In genomic region chr3:22276351-22276750, GRCh38 we compare ENCODE assay signal across 4 cellular contexts.
TF ChIP-seq lines count a peak whose summit lies in the region.

No MANE protein-coding gene starts in this region.

TF ChIP-seq in HepG2, 621 proteins besides CTCF, POLR2A, EP300 and RAD21:
- peak; percentile 88 to 94 for TF ChIP-seq MAFK (conservative IDR thresholded peaks at IDR 0.05 in 1 of 2, IDR thresholded peaks at IDR 0.05 in 1 of 2; ENCODE audit: low read length in 2 of 2)
- TF ChIP-seq MAFF (IDR thresholded peaks at IDR 0.05; ENCODE audit: low read depth, low read length), result peak; percentile 94
- TF ChIP-seq MEIS2 (CRISPR knock-in tag; IDR thresholded peaks at IDR 0.05), result no peak
- TF ChIP-seq ZEB1 (IDR thresholded peaks at IDR 0.05; ENCODE audit: insufficient replicate concordance, low read depth), result no peak

TF ChIP-seq in A549, 52 proteins besides CTCF, POLR2A, EP300 and RAD21:
- TF ChIP-seq MAFK (IDR thresholded peaks at IDR 0.05; ENCODE audit: partially characterized antibody), result peak; percentile 85
- TF ChIP-seq JUN (IDR thresholded peaks at IDR 0.05), result no peak
TF ChIP-seq in A549: peak in this region for 1.

TF ChIP-seq in IMR-90, 13 proteins besides CTCF, POLR2A, EP300 and RAD21:
- no peak for TF ChIP-seq RFX5 (IDR thresholded peaks at IDR 0.05; ENCODE audit: low read depth, low read length)
- no peak for TF ChIP-seq NFE2L2 (IDR thresholded peaks at IDR 0.05; ENCODE audit: low read depth, low read length)
- peak; percentile 83 for TF ChIP-seq MAFK (IDR thresholded peaks at IDR 0.05; ENCODE audit: low read depth, low read length)
- no peak for TF ChIP-seq RCOR1 (IDR thresholded peaks at IDR 0.05; ENCODE audit: insufficient replicate concordance, low read length)

TF ChIP-seq in K562, 482 proteins besides CTCF, POLR2A, EP300 and RAD21:
- no peak for TF ChIP-seq JUNB (CRISPR knock-in tag; conservative IDR thresholded peaks at IDR 0.05)
- TF ChIP-seq DMBX1 (CRISPR knock-in tag; IDR thresholded peaks at IDR 0.05; ENCODE audit: borderline replicate concordance), result no peak
- peak; percentile 70 for TF ChIP-seq MAFF (IDR thresholded peaks at IDR 0.05; ENCODE audit: low read length)
- no peak for TF ChIP-seq U2AF2 (optimal IDR thresholded peaks at IDR 0.05; ENCODE audit: low read depth, low read length)
- TF ChIP-seq MAFG (tag; conservative IDR thresholded peaks at IDR 0.05), result peak; percentile 51
- no peak for TF ChIP-seq ARHGAP35 (IDR thresholded peaks at IDR 0.05; ENCODE audit: partially characterized antibody)
- TF ChIP-seq ZNF239 (CRISPR knock-in tag; IDR thresholded peaks at IDR 0.05), result no peak
- no peak for TF ChIP-seq RBM14 (IDR thresholded peaks at IDR 0.05; ENCODE audit: borderline replicate concordance, insufficient read depth, low read depth, low read length)
- TF ChIP-seq ZZZ3 (IDR thresholded peaks at IDR 0.05), result no peak
- TF ChIP-seq RBM39 (optimal IDR thresholded peaks at IDR 0.05; ENCODE audit: low read depth, low read length), result no peak
- TF ChIP-seq ZSCAN29 (IDR thresholded peaks at IDR 0.05), result no peak
- TF ChIP-seq RFX7 (CRISPR knock-in tag; IDR thresholded peaks at IDR 0.05), result no peak
- TF ChIP-seq ZBTB26 (CRISPR knock-in tag; IDR thresholded peaks at IDR 0.05), result no peak
- no peak for TF ChIP-seq ELK3 (CRISPR knock-in tag; IDR thresholded peaks at IDR 0.05)
- no peak for TF ChIP-seq ATF6 (CRISPR knock-in tag; IDR thresholded peaks at IDR 0.05)
- no peak for TF ChIP-seq PREB (CRISPR knock-in tag; IDR thresholded peaks at IDR 0.05)
- TF ChIP-seq ZNF174 (CRISPR knock-in tag; IDR thresholded peaks at IDR 0.05), result no peak
- TF ChIP-seq ZNF316 (IDR thresholded peaks at IDR 0.05), result peak; percentile 52
- no peak for TF ChIP-seq FIP1L1 (IDR thresholded peaks at IDR 0.05; ENCODE audit: low read depth, low read length, poor library complexity, severe bottlenecking)
- no peak for TF ChIP-seq EWSR1 (IDR thresholded peaks at IDR 0.05; ENCODE audit: borderline replicate concordance, low read depth, partially characterized antibody)
- no peak for TF ChIP-seq NFRKB (IDR thresholded peaks at IDR 0.05; ENCODE audit: low read depth)
- peak; percentile 80 for TF ChIP-seq MAFK (IDR thresholded peaks at IDR 0.05; ENCODE audit: low read length)
- no peak for TF ChIP-seq CBX3 (IDR thresholded peaks at IDR 0.05; ENCODE audit: borderline replicate concordance in 1 of 2, low read length in 2 of 2)
TF ChIP-seq in K562: peak in this region for 4.
